Comparison of ENCODE assay signal across 2 cellular contexts in the genomic region with DNA sequence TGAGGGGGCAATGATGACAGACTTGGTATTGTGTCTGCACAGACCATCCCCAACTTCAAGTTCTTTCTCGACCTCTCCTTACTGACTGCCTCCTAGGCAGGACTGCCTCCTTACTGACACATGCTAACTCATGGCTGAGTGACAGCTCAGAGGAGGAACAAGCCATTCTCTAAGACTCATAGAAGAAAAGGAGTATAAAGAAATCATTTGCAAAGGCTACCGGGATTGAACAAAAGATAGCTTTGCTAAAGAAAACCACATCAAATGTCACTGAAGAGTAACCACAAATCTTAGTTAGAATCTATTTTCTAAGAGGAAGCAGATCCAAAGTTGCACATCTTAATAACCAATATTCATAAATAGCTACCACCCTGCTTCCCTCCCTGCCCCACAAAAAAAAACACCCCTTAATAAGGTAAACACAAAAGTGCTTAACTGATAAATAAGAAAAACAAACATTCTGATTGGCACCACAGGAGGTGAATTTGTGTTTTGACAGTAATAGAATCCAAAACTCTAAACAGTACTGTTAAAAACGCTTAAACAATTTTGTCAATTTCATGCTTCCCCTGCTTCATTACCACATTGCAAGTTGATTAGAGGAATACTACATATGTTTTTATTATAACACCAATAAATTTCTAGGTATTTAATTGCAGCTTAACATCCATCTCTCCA.
TF ChIP-seq lines count a peak whose summit lies in the region.

No MANE protein-coding gene starts in this region.

TF ChIP-seq in GM23338, 12 proteins besides CTCF, POLR2A, EP300 and RAD21:
- TF ChIP-seq NANOG (IDR thresholded peaks at IDR 0.05; ENCODE audit: borderline replicate concordance) (no peak), ZNF331 (CRISPR knock-in tag; IDR thresholded peaks at IDR 0.05; ENCODE audit: low read depth) (no peak), ZNF114 (CRISPR knock-in tag; IDR thresholded peaks at IDR 0.05) (no peak), EZH2phosphoT487 (IDR thresholded peaks at IDR 0.05; ENCODE audit: unreplicated experiment) (no peak)
- TF ChIP-seq, protein P1, sequence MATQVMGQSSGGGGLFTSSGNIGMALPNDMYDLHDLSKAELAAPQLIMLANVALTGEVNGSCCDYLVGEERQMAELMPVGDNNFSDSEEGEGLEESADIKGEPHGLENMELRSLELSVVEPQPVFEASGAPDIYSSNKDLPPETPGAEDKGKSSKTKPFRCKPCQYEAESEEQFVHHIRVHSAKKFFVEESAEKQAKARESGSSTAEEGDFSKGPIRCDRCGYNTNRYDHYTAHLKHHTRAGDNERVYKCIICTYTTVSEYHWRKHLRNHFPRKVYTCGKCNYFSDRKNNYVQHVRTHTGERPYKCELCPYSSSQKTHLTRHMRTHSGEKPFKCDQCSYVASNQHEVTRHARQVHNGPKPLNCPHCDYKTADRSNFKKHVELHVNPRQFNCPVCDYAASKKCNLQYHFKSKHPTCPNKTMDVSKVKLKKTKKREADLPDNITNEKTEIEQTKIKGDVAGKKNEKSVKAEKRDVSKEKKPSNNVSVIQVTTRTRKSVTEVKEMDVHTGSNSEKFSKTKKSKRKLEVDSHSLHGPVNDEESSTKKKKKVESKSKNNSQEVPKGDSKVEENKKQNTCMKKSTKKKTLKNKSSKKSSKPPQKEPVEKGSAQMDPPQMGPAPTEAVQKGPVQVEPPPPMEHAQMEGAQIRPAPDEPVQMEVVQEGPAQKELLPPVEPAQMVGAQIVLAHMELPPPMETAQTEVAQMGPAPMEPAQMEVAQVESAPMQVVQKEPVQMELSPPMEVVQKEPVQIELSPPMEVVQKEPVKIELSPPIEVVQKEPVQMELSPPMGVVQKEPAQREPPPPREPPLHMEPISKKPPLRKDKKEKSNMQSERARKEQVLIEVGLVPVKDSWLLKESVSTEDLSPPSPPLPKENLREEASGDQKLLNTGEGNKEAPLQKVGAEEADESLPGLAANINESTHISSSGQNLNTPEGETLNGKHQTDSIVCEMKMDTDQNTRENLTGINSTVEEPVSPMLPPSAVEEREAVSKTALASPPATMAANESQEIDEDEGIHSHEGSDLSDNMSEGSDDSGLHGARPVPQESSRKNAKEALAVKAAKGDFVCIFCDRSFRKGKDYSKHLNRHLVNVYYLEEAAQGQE (IDR thresholded peaks at IDR 0.05; ENCODE audit: unreplicated experiment), result no peak
- TF ChIP-seq, protein P2, sequence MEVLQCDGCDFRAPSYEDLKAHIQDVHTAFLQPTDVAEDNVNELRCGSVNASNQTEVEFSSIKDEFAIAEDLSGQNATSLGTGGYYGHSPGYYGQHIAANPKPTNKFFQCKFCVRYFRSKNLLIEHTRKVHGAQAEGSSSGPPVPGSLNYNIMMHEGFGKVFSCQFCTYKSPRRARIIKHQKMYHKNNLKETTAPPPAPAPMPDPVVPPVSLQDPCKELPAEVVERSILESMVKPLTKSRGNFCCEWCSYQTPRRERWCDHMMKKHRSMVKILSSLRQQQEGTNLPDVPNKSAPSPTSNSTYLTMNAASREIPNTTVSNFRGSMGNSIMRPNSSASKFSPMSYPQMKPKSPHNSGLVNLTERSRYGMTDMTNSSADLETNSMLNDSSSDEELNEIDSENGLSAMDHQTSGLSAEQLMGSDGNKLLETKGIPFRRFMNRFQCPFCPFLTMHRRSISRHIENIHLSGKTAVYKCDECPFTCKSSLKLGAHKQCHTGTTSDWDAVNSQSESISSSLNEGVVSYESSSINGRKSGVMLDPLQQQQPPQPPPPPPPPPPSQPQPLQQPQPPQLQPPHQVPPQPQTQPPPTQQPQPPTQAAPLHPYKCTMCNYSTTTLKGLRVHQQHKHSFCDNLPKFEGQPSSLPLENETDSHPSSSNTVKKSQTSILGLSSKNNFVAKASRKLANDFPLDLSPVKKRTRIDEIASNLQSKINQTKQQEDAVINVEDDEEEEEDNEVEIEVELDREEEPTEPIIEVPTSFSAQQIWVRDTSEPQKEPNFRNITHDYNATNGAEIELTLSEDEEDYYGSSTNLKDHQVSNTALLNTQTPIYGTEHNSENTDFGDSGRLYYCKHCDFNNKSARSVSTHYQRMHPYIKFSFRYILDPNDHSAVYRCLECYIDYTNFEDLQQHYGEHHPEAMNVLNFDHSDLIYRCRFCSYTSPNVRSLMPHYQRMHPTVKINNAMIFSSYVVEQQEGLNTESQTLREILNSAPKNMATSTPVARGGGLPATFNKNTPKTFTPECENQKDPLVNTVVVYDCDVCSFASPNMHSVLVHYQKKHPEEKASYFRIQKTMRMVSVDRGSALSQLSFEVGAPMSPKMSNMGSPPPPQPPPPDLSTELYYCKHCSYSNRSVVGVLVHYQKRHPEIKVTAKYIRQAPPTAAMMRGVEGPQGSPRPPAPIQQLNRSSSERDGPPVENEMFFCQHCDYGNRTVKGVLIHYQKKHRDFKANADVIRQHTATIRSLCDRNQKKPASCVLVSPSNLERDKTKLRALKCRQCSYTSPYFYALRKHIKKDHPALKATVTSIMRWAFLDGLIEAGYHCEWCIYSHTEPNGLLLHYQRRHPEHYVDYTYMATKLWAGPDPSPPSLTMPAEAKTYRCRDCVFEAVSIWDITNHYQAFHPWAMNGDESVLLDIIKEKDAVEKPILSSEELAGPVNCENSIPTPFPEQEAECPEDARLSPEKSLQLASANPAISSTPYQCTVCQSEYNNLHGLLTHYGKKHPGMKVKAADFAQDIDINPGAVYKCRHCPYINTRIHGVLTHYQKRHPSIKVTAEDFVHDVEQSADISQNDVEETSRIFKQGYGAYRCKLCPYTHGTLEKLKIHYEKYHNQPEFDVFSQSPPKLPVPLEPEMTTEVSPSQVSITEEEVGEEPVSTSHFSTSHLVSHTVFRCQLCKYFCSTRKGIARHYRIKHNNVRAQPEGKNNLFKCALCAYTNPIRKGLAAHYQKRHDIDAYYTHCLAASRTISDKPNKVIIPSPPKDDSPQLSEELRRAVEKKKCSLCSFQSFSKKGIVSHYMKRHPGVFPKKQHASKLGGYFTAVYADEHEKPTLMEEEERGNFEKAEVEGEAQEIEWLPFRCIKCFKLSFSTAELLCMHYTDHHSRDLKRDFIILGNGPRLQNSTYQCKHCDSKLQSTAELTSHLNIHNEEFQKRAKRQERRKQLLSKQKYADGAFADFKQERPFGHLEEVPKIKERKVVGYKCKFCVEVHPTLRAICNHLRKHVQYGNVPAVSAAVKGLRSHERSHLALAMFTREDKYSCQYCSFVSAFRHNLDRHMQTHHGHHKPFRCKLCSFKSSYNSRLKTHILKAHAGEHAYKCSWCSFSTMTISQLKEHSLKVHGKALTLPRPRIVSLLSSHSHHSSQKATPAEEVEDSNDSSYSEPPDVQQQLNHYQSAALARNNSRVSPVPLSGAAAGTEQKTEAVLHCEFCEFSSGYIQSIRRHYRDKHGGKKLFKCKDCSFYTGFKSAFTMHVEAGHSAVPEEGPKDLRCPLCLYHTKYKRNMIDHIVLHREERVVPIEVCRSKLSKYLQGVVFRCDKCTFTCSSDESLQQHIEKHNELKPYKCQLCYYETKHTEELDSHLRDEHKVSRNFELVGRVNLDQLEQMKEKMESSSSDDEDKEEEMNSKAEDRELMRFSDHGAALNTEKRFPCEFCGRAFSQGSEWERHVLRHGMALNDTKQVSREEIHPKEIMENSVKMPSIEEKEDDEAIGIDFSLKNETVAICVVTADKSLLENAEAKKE (CRISPR knock-in tag; IDR thresholded peaks at IDR 0.05), result no peak

TF ChIP-seq in H1, 55 proteins besides CTCF, POLR2A, EP300 and RAD21:
- TF ChIP-seq, protein P3, sequence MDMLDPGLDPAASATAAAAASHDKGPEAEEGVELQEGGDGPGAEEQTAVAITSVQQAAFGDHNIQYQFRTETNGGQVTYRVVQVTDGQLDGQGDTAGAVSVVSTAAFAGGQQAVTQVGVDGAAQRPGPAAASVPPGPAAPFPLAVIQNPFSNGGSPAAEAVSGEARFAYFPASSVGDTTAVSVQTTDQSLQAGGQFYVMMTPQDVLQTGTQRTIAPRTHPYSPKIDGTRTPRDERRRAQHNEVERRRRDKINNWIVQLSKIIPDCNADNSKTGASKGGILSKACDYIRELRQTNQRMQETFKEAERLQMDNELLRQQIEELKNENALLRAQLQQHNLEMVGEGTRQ (IDR thresholded peaks at IDR 0.05; ENCODE audit: low read length), result no peak
- TF ChIP-seq JUND (IDR thresholded peaks at IDR 0.05; ENCODE audit: low read length) (no peak), SRF (IDR thresholded peaks at IDR 0.05; ENCODE audit: low read depth, low read length) (no peak), SP2 (IDR thresholded peaks at IDR 0.05; ENCODE audit: low read length) (no peak), EZH2 (IDR thresholded peaks at IDR 0.05; ENCODE audit: low read depth, low read length, severe bottlenecking) (no peak), GTF2F1 (IDR thresholded peaks at IDR 0.05; ENCODE audit: borderline replicate concordance, low read depth, low read length) (no peak)
- TF ChIP-seq, protein P4, sequence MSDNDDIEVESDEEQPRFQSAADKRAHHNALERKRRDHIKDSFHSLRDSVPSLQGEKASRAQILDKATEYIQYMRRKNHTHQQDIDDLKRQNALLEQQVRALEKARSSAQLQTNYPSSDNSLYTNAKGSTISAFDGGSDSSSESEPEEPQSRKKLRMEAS (IDR thresholded peaks at IDR 0.05), result no peak
